ENCODE assay signal across 16 cellular contexts in the genomic region with DNA sequence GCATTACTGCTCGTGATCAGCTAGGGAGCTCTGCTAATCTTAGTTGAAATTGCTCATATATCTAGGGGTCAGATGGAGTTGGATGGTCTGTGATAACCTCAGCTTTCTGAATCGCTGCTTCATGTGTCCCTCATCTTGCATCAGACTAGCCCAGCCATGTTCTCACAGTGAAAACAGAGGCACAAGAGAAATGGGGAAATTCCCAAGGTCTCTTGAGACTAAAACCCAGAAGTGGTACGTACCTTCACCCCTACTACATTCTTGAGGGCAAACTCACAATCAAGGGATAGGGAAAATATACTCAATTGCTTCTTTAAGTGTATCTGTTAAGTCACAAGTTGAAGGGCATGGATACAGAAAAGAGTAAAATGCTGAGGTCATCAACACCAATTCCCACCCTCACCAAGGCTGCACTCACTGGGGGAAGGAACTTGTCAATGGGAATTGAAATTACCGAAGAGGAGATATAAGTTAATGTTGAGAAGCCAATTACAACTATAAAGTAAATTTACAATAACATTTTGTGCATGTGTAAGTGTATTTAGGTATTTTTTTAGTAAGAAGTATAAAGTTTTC.
DNase-seq lines count a peak whose midpoint lies in the region; ATAC-seq and TF ChIP-seq lines count a peak whose summit lies in the region.
"Had no signal": no experiment of that assay in that cellular context is flagged by ENCODE, and none has a peak within 500 bp of the region (broad histone marks: within the 10 kb centered on the region; RNA-seq: fewer than 3 reads in every experiment).

No MANE protein-coding gene starts in this region.

- no peaks in the 10 kb centered on the region for H3K79me2 ChIP-seq in ACC112 (ENCODE audit: control insufficient read depth, insufficient read depth, low read length, unreplicated experiment)

- POLR2A ChIA-PET in IMR-90 (lab: Charles Lee; ENCODE audit: unreplicated experiment): no interaction called here

- H2BK120ac ChIP-seq in IMR-90 (ENCODE audit: low read depth, low read length): no peak overlapping the region

- H3K27ac ChIP-seq in ACC112 (ENCODE audit: low read depth, low read length) (peak overlapping the region; percentile 19; the same call in 1 of the 2 replicates), IMR-90 (ENCODE audit: insufficient read depth, low read length) (no peak overlapping the region)

- no peak overlapping the region for H3K56ac ChIP-seq in IMR-90 (ENCODE audit: extremely low read depth, insufficient read depth, low read length)

- no peak overlapping the region for H3K9ac ChIP-seq in IMR-90 (ENCODE audit: low read depth, low read length)

- no peak overlapping the region for H2AK5ac ChIP-seq in IMR-90 (ENCODE audit: low read depth, low read length)

- no TSS peak for BruUV-seq in IMR-90 (replicated peaks; lab: Mats Ljungman, UMichigan)

- H3K27me3 ChIP-seq in ACC112 (ENCODE audit: insufficient read depth, low read length) (no peaks in the 10 kb centered on the region), IMR-90 (ENCODE audit: control insufficient read depth, insufficient read depth, low read length) (no peaks in the 10 kb centered on the region)
- H3K27me3 ChIP-seq: Peyer's patch had no signal

- no peak overlapping the region for H3K23ac ChIP-seq in IMR-90 (ENCODE audit: low read depth, low read length)

- no peak overlapping the region for H4K91ac ChIP-seq in IMR-90 (ENCODE audit: insufficient read depth, low read depth, low read length)

- no peak for ATAC-seq in IMR-90 (ENCODE audit: low read depth)
- ATAC-seq: Right ventricle myocardium inferior had no signal

- no peak overlapping the region for H4K5ac ChIP-seq in IMR-90 (ENCODE audit: low read depth, low read length)

- no peak for TF ChIP-seq POLR2A in IMR-90 (IDR thresholded peaks at IDR 0.05; ENCODE audit: low read depth, low read length)

- TF ChIP-seq RAD21 in IMR-90 (IDR thresholded peaks at IDR 0.05; ENCODE audit: low read length): no peak

- dilution Hi-C loops in IMR-90 (cut with HindIII; ENCODE audit: low sequenced_read_pairs, unreplicated experiment): no loop called here

- H3K79me1 ChIP-seq in IMR-90 (ENCODE audit: low read depth in 1 of 2, low read length in 2 of 2): no peaks in the 10 kb centered on the region

- H3K18ac ChIP-seq in IMR-90 (ENCODE audit: low read depth, low read length): no peak overlapping the region

- no CpG with 5 or more reads among the region's 4 CpGs for WGBS in IMR-90 (ENCODE audit: extremely low coverage in 2 of 2, insufficient read length in 1 of 2), 2 experiments

- TF ChIP-seq CTCF in IMR-90 (conservative IDR thresholded peaks at IDR 0.05; ENCODE audit: low read depth, low read length): no peak
- no peak for TF ChIP-seq CTCF in choroid plexus epithelial cell (conservative IDR thresholded peaks at IDR 0.05; ENCODE audit: low read depth, low read length)

- CTCF ChIA-PET in IMR-90 (lab: Yijun Ruan, JAX): no interaction called here

- H2BK15ac ChIP-seq in IMR-90 (ENCODE audit: low read depth, low read length): no peak overlapping the region

- no peak overlapping the region for H2AFZ ChIP-seq in ACC112 (ENCODE audit: low read length, unreplicated experiment)
- H2AFZ ChIP-seq in IMR-90 (replicated peaks; ENCODE audit: low read length, poor library complexity): no peak overlapping the region

- H3K4me3 ChIP-seq in ACC112 (ENCODE audit: low read depth, low read length) (no peak overlapping the region), IMR-90 (ENCODE audit: insufficient read depth, low read depth, low read length) (no peak overlapping the region), choroid plexus epithelial cell (ENCODE audit: low read depth, low read length) (no peak overlapping the region)
- H3K4me3 ChIP-seq: Peyer's patch had no signal

- H3K4me2 ChIP-seq in IMR-90 (ENCODE audit: low read depth, low read length): no peak overlapping the region

- H3K9me1 ChIP-seq in IMR-90 (ENCODE audit: insufficient read depth, low read length): no peaks in the 10 kb centered on the region

- H2AK9ac ChIP-seq in IMR-90 (replicated peaks; ENCODE audit: low read depth, low read length, poor library complexity): no peak overlapping the region

- H2BK20ac ChIP-seq in IMR-90 (ENCODE audit: low read depth, low read length): no peak overlapping the region

- H3K9me3 ChIP-seq in IMR-90 (ENCODE audit: control insufficient read depth, insufficient read depth, low read length): no peaks in the 10 kb centered on the region; the same call in 1 of the 2 replicates
- H3K9me3 ChIP-seq: Peyer's patch had no signal

- no peak for DNase-seq in IMR-90
- DNase-seq in choroid plexus epithelial cell (ENCODE audit: low read depth): peak; percentile 4
- DNase-seq in kidney tubule cell (ENCODE audit: low spot score): peak; percentile 35
- DNase-seq in NCI-H1417 treated with DMSO at 0.1 percent for 48 hours (lab: John Stamatoyannopoulos, UW): no peak
- no peak for DNase-seq in GM03348 (ENCODE audit: low spot score)
- no peak for DNase-seq in HT-29 (ENCODE audit: low spot score)
- DNase-seq: COR-L47, DMS153, HCEC 1CT, NCI-H146, NCI-H2081 treated with DMSO at 0.1 percent for 48 hours, NCI-H2227 treated with DMSO at 0.1 percent for 48 hours, NCI-H524, Peyer's patch had no signal

- H2BK5ac ChIP-seq in IMR-90 (ENCODE audit: low read depth, low read length, poor library complexity, severe bottlenecking): no peak overlapping the region

- no peak overlapping the region for H4K8ac ChIP-seq in IMR-90 (ENCODE audit: low read depth in 2 of 2, low read length in 2 of 2)

- no peak overlapping the region for H3K4ac ChIP-seq in IMR-90 (ENCODE audit: low read depth, low read length)

- in situ Hi-C loops in IMR-90 (cut with MboI; ENCODE audit: low sequenced_read_pairs): no loop called here

- H3K36me3 ChIP-seq in ACC112 (ENCODE audit: insufficient read depth, low read length) (no peaks in the 10 kb centered on the region), IMR-90 (ENCODE audit: control insufficient read depth, insufficient read depth, low read length) (no peaks in the 10 kb centered on the region)
- H3K36me3 ChIP-seq: Peyer's patch had no signal

- no peaks in the 10 kb centered on the region for H4K20me1 ChIP-seq in IMR-90 (ENCODE audit: insufficient read depth, low read length)

- H3K4me1 ChIP-seq in ACC112 (ENCODE audit: control insufficient read depth, insufficient read depth, low read length, unreplicated experiment) (peaks cover 10% of the 10 kb centered on the region), IMR-90 (ENCODE audit: control insufficient read depth, insufficient read depth, low read length) (no peaks in the 10 kb centered on the region)

- no peak overlapping the region for H3K14ac ChIP-seq in IMR-90 (replicated peaks; ENCODE audit: low read depth, low read length)

- intact Hi-C loops in IMR-90 (cut with micrococcal nuclease): no loop called here

TF ChIP-seq in IMR-90, 13 proteins besides CTCF, POLR2A, EP300 and RAD21:
- TF ChIP-seq NFE2L2 (IDR thresholded peaks at IDR 0.05; ENCODE audit: low read depth, low read length) (no peak), SMC3 (IDR thresholded peaks at IDR 0.05; ENCODE audit: low read depth, low read length) (no peak), MAFK (IDR thresholded peaks at IDR 0.05; ENCODE audit: low read depth, low read length) (peak; percentile 36; the same call in 1 of the 2 replicates), RFX5 (IDR thresholded peaks at IDR 0.05; ENCODE audit: low read depth, low read length) (no peak)

Comparison
In these comparisons a context has a peak if more than half of its experiments do, and no peak if none do; other contexts are left out.
1. DNase-seq: peak in choroid plexus epithelial cell (single experiment) and kidney tubule cell (single experiment); none in IMR-90 (single experiment), NCI-H1417 treated with DMSO at 0.1 percent for 48 hours (single experiment), GM03348 (single experiment) and HT-29 (single experiment).